In the genomic region with DNA sequence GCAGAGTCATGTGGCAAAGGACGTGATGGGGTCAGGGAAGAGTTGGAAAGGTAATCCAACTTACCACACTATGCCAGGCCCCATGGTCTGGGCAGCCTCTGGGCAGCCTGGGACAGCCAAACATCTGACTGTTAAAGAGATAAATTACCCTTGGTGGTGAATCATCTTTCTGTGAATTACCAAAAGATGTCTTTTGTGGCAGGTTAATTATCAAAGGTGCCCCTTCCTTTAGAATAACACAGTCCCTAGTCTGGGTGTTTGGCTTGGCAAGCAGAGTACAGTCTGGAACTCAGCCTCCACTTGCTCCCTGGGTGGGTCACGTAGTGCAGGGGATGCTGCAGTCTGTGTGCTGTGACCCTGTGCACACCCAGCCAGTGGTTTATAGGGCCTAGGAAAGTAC, we compare ENCODE assay signal across 21 cellular contexts.
DNase-seq lines count a peak whose midpoint lies in the region; FAIRE-seq and TF ChIP-seq lines count a peak whose summit lies in the region.
"Had no signal": no experiment of that assay in that cellular context is flagged by ENCODE, and none has a peak within 500 bp of the region (broad histone marks: within the 10 kb centered on the region; RNA-seq: fewer than 3 reads in every experiment).

No MANE protein-coding gene starts in this region.

- H4K20me1 ChIP-seq in mammary epithelial cell (ENCODE audit: insufficient read depth, low read length): no peaks in the 10 kb centered on the region

- H3K4me1 Mint-ChIP-seq in HFFc6 (ENCODE audit: low read depth): no peaks in the 10 kb centered on the region
- H3K4me1 Mint-ChIP-seq: GM23338 had no signal

- H3K36me3 ChIP-seq in kidney (ENCODE audit: control insufficient read depth in 1 of 2, insufficient read depth in 2 of 2, low read length in 2 of 2): no peaks in the 10 kb centered on the region
- H3K36me3 ChIP-seq in mammary epithelial cell (ENCODE audit: insufficient read depth, low read length): no peaks in the 10 kb centered on the region

- DNase-seq in NCI-H460 (ENCODE audit: extremely low read depth, low read depth): peak; percentile 4
- DNase-seq in astrocyte of the hippocampus (ENCODE audit: low read depth, low spot score): peak; percentile 8
- DNase-seq in kidney glomerular epithelial cell (lab: John Stamatoyannopoulos, UW): peak; percentile 93
- peak; percentile 25 for DNase-seq in renal cortical epithelial cell (ENCODE audit: low read depth)
- no peak for DNase-seq in HFFc6
- DNase-seq in kidney: no peak
- no peak for DNase-seq in mammary epithelial cell
- DNase-seq: AML-193; Caco-2; CD4-positive, alpha-beta T cell; DMS153; DMS79; GDM1; HCEC 1CT had no signal

- intact Hi-C loops in kidney (cut with DNase I): no loop called here
- intact Hi-C loops in mammary epithelial cell (cut with micrococcal nuclease): no loop called here

- peaks cover 4 to 6% of the 10 kb centered on the region in 2 donors for H3K9me3 ChIP-seq in kidney (ENCODE audit: control insufficient read depth in 1 of 2, low read length in 2 of 2)
- H3K9me3 ChIP-seq in mammary epithelial cell (replicated peaks; ENCODE audit: insufficient read depth, low read length): no peaks in the 10 kb centered on the region
- H3K9me3 ChIP-seq: A549, Caco-2 had no signal

- H3K4me1 ChIP-seq in kidney (ENCODE audit: control insufficient read depth in 1 of 2, insufficient read depth in 1 of 2, low read depth in 1 of 2, low read length in 2 of 2): no peaks in the 10 kb centered on the region
- H3K4me1 ChIP-seq in mammary epithelial cell (ENCODE audit: insufficient read depth, low read length): no peaks in the 10 kb centered on the region
- H3K4me1 ChIP-seq: A549, Caco-2 had no signal

- no peak overlapping the region for H3K9ac ChIP-seq in kidney (ENCODE audit: low read length in 2 of 2)
- no peak overlapping the region for H3K9ac ChIP-seq in mammary epithelial cell (ENCODE audit: insufficient read depth, low read length)

- dilution Hi-C loops in mammary epithelial cell (cut with HindIII; ENCODE audit: low sequenced_read_pairs): no loop called here

- CTCF ChIA-PET in mammary epithelial cell (lab: Charles Lee; ENCODE audit: low non-redundant PET): no interaction called here

- in situ Hi-C loops in mammary epithelial cell (cut with MboI; ENCODE audit: low sequenced_read_pairs in 2 of 2): no loop called here

- H3K4me3 ChIP-seq in kidney (ENCODE audit: low read length in 2 of 2) (no peak overlapping the region), mammary epithelial cell (replicated peaks in 1 of 3; ENCODE audit: insufficient read depth in 1 of 3, low read depth in 2 of 3, low read length in 3 of 3) (no peak overlapping the region)
- H3K4me3 ChIP-seq: A549, GM23338 had no signal

- H3K27ac ChIP-seq in kidney (ENCODE audit: low read depth in 2 of 2, low read length in 2 of 2): no peak overlapping the region
- no peak overlapping the region for H3K27ac ChIP-seq in mammary epithelial cell (ENCODE audit: insufficient read depth, low read depth, low read length)
- H3K27ac ChIP-seq: A549, C4-2B, HL-60 had no signal

- peaks cover 43% of the 10 kb centered on the region for H3K9me3 Mint-ChIP-seq in HFFc6

- WGBS in mammary epithelial cell (ENCODE audit: low coverage, missing lambda C conversion rate): 36% methylated on average over 2 of the region's 2 CpGs

- no peak overlapping the region for H3K4me2 ChIP-seq in mammary epithelial cell (ENCODE audit: insufficient read depth, low read depth, low read length)
- H3K4me2 ChIP-seq: A549, GM23338 had no signal

- TF ChIP-seq CTCF in HFFc6 (IDR thresholded peaks at IDR 0.05) (no peak), kidney (IDR thresholded peaks at IDR 0.05; ENCODE audit: borderline replicate concordance, extremely low read depth, insufficient read depth) (no peak), mammary epithelial cell (conservative IDR thresholded peaks at IDR 0.05 in 1 of 2, IDR thresholded peaks at IDR 0.05 in 1 of 2; ENCODE audit: extremely low read depth in 1 of 2, insufficient read depth in 1 of 2, low read depth in 1 of 2, low read length in 2 of 2) (no peak)

- no peak overlapping the region for H3K4me3 Mint-ChIP-seq in HFFc6
- H3K4me3 Mint-ChIP-seq: CD4-positive, alpha-beta T cell; GM23338 had no signal

- H3K27me3 ChIP-seq in mammary epithelial cell (ENCODE audit: insufficient read depth, low read length): peaks cover 2% of the 10 kb centered on the region

- no peaks in the 10 kb centered on the region for H3K79me2 ChIP-seq in mammary epithelial cell (ENCODE audit: insufficient read depth, low read length)

- H3K36me3 Mint-ChIP-seq in HFFc6 (ENCODE audit: low read depth): no peaks in the 10 kb centered on the region

- no peak for FAIRE-seq in kidney (lab: Jason Lieb, UNC)
- FAIRE-seq: A549, GM12892, GM18507, H54 had no signal

- BruUV-seq in mammary epithelial cell (replicated peaks; lab: Mats Ljungman, UMichigan): no TSS peak

- H3K27me3 Mint-ChIP-seq in HFFc6 (ENCODE audit: insufficient read depth): no peaks in the 10 kb centered on the region; the same call in 1 of the 2 replicates
- H3K27me3 Mint-ChIP-seq: CD4-positive, alpha-beta T cell had no signal

- no peak overlapping the region for H2AFZ ChIP-seq in mammary epithelial cell (ENCODE audit: low read depth, low read length)
- H2AFZ ChIP-seq: GM23338 had no signal

- no peak overlapping the region for H3K27ac Mint-ChIP-seq in HFFc6
- H3K27ac Mint-ChIP-seq: CD4-positive, alpha-beta T cell; GM23338 had no signal

Comparison
In these comparisons a context has a peak if more than half of its experiments do, and no peak if none do; other contexts are left out.
1. DNase-seq: peak in NCI-H460 (single experiment), astrocyte of the hippocampus (single experiment), kidney glomerular epithelial cell (single experiment) and renal cortical epithelial cell (single experiment); none in HFFc6 (single experiment), kidney (single experiment) and mammary epithelial cell (single experiment).